ENCODE assay signal across 1 cellular context in genomic region chr7:101251871-101252659, GRCh38.
A peak's percentile ranks its signal among the peaks of the same experiment; 100 is the strongest.
TF ChIP-seq lines count a peak whose summit lies in the region.

No MANE protein-coding gene starts in this region.

TF ChIP-seq in HepG2, 621 proteins besides CTCF, POLR2A, EP300 and RAD21 (continued from another document and continues in another):
- TF ChIP-seq ZNF142 (CRISPR knock-in tag; IDR thresholded peaks at IDR 0.05) (no peak), SPEN (CRISPR knock-in tag; IDR thresholded peaks at IDR 0.05; ENCODE audit: low read depth) (peak; percentile 87), ZBTB38 (CRISPR knock-in tag; IDR thresholded peaks at IDR 0.05) (peak; percentile 80), SOX6 (IDR thresholded peaks at IDR 0.05) (no peak), SOX6 (CRISPR knock-in tag; IDR thresholded peaks at IDR 0.05) (peak; percentile 39; the same call in 1 of the 2 replicates), ZSCAN9 (CRISPR knock-in tag; IDR thresholded peaks at IDR 0.05; ENCODE audit: borderline replicate concordance) (peak; percentile 43; the same call in 1 of the 2 replicates), ZSCAN20 (CRISPR knock-in tag; IDR thresholded peaks at IDR 0.05; ENCODE audit: borderline replicate concordance) (peak; percentile 93), ZNF512B (CRISPR knock-in tag; IDR thresholded peaks at IDR 0.05; ENCODE audit: borderline replicate concordance) (no peak), GABPA (IDR thresholded peaks at IDR 0.05; ENCODE audit: low read depth, low read length) (peak; percentile 55), GABPA (CRISPR knock-in tag; IDR thresholded peaks at IDR 0.05; ENCODE audit: low read depth) (peak; percentile 91), ZNF30 (CRISPR knock-in tag; IDR thresholded peaks at IDR 0.05) (0 out of 2 replicates have a peak, but pooled peaks have one; percentile 1), ZNF724P (CRISPR knock-in tag; IDR thresholded peaks at IDR 0.05; ENCODE audit: borderline replicate concordance) (0 out of 2 replicates have a peak, but pooled peaks have one; percentile 11), ZNF280D (CRISPR knock-in tag; IDR thresholded peaks at IDR 0.05) (peak; percentile 49; the same call in 1 of the 2 replicates), MAZ (IDR thresholded peaks at IDR 0.05; ENCODE audit: borderline replicate concordance, low read depth, low read length) (0 out of 2 replicates have a peak, but pooled peaks have one; percentile 52), MAZ (CRISPR knock-in tag; IDR thresholded peaks at IDR 0.05; ENCODE audit: low read depth) (peak; percentile 73; the same call in 1 of the 2 replicates), DNMT3B (CRISPR knock-in tag; conservative IDR thresholded peaks at IDR 0.05) (0 out of 2 replicates have a peak, but pooled peaks have one; percentile 44), KDM5A (IDR thresholded peaks at IDR 0.05; ENCODE audit: borderline replicate concordance, low read length) (peak; percentile 98), SOX5 (CRISPR knock-in tag; IDR thresholded peaks at IDR 0.05; ENCODE audit: borderline replicate concordance) (peak; percentile 21; the same call in 1 of the 2 replicates), ZNF800 (CRISPR knock-in tag; IDR thresholded peaks at IDR 0.05) (no peak), PBX2 (CRISPR knock-in tag; IDR thresholded peaks at IDR 0.05) (peak; percentile 28; the same call in 1 of the 2 replicates), SATB2 (CRISPR knock-in tag; IDR thresholded peaks at IDR 0.05) (no peak), RBFOX2 (IDR thresholded peaks at IDR 0.05; ENCODE audit: low read depth, low read length) (peak; percentile 62; the same call in 1 of the 2 replicates), ZNF318 (CRISPR knock-in tag; IDR thresholded peaks at IDR 0.05) (no peak), ZMYM2 (CRISPR knock-in tag; IDR thresholded peaks at IDR 0.05) (0 out of 2 replicates have a peak, but pooled peaks have one; percentile 36)
